Comparison of ENCODE assay signal across 20 cellular contexts in the genomic region with DNA sequence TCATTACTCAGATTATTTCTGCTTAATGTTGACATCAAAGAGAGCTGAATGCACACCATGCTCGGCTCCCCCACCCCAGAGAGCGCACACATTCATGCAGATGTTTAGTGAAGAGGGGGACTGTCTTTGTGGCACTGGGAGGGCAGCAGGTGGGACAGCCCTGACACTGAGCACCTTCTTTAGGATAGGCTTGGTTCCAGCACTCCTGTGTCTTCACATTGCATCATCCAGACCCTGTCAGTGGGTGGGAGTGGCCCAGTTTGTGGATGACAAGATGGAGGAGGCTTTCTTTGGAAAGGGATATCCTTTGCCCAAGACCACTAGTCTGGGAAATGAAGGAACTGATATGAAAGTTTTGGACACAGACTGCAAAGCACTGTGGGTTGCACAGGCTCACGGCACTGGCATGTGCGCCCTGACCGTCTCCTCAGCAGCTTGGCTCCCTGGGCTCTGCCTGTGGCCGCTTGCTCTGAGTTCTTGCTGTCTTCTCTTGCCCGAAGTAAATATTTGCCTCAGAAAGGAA. TPM values are rescaled to one million over a fixed set of nuclear protein-coding genes. Genes with fewer than 3 reads are reported as not detected.
A peak's percentile ranks its signal among the peaks of the same experiment; 100 is the strongest.
DNase-seq lines count a peak whose midpoint lies in the region; ATAC-seq lines count a peak whose summit lies in the region.
"Had no signal": no experiment of that assay in that cellular context is flagged by ENCODE, and none has a peak within 500 bp of the region (broad histone marks: within the 10 kb centered on the region; RNA-seq: fewer than 3 reads in every experiment).

No MANE protein-coding gene starts in this region.

- H3K9me3 Mint-ChIP-seq in stimulated activated naive CD8-positive, alpha-beta T cell treated with anti-CD3 and anti-CD28 coated beads, Interleukin-15, amount 100 ng/mL, for 72 hours, result no peaks in the 10 kb centered on the region
- H3K9me3 Mint-ChIP-seq in activated CD8-positive, alpha-beta T cell treated with anti-CD3 and anti-CD28 coated beads, Interleukin-2, amount 10 ng/mL, durations not matched to agents 7 days and 5 days (ENCODE audit: insufficient read depth), result no peaks in the 10 kb centered on the region
- H3K9me3 Mint-ChIP-seq: naive thymus-derived CD8-positive, alpha-beta T cell had no signal

- H3K27me3 Mint-ChIP-seq in stimulated activated naive CD8-positive, alpha-beta T cell treated with anti-CD3 and anti-CD28 coated beads, Interleukin-15, amount 100 ng/mL, for 72 hours, result no peaks in the 10 kb centered on the region
- H3K27me3 Mint-ChIP-seq in activated CD8-positive, alpha-beta T cell treated with anti-CD3 and anti-CD28 coated beads, Interleukin-2, amount 10 ng/mL, durations not matched to agents 7 days and 5 days (ENCODE audit: low read depth), result no peaks in the 10 kb centered on the region
- H3K27me3 Mint-ChIP-seq: naive thymus-derived CD8-positive, alpha-beta T cell had no signal

- peak; percentile 45 for ATAC-seq in stimulated activated naive CD8-positive, alpha-beta T cell treated with anti-CD3 and anti-CD28 coated beads, Interleukin-15, amount 100 ng/mL, for 72 hours
- no peak for ATAC-seq in stimulated activated naive CD8-positive, alpha-beta T cell treated with anti-CD3 and anti-CD28 coated beads, Interleukin-15, Interleukin-2, amounts not matched to agents 100 U/mL and 50 U/mL, for 24 hours
- ATAC-seq in activated CD8-positive, alpha-beta T cell treated with anti-CD3 and anti-CD28 coated beads, Interleukin-2, amount 10 ng/mL, durations not matched to agents 7 days and 5 days, result no peak
- no peak for ATAC-seq in GM18517 (IDR thresholded peaks at IDR 0.05; ENCODE audit: unreplicated experiment)
- ATAC-seq: naive thymus-derived CD8-positive, alpha-beta T cell had no signal

- CTCF ChIA-PET in activated CD8-positive, alpha-beta T cell treated with anti-CD3 and anti-CD28 coated beads, Interleukin-2, amount 10 ng/mL, durations not matched to agents 7 days and 5 days (lab: Charles Lee), result no interaction called here

- H3K4me3 ChIP-seq in H7 (ENCODE audit: insufficient read depth, low read depth, low read length), result no peak overlapping the region
- H3K4me3 ChIP-seq: adrenal gland, lung, PC-9, vagina had no signal

- peaks cover 7% of the 10 kb centered on the region for H3K4me1 Mint-ChIP-seq in stimulated activated naive CD8-positive, alpha-beta T cell treated with anti-CD3 and anti-CD28 coated beads, Interleukin-15, amount 100 ng/mL, for 72 hours
- peaks cover 15% of the 10 kb centered on the region for H3K4me1 Mint-ChIP-seq in activated CD8-positive, alpha-beta T cell treated with anti-CD3 and anti-CD28 coated beads, Interleukin-2, amount 10 ng/mL, durations not matched to agents 7 days and 5 days (ENCODE audit: low read depth)

- no peaks in the 10 kb centered on the region for H3K27me3 ChIP-seq in H7 (ENCODE audit: control insufficient read depth, insufficient read depth, low read length)
- H3K27me3 ChIP-seq: adrenal gland, vagina had no signal

- no peak overlapping the region for H3K4me3 Mint-ChIP-seq in stimulated activated naive CD8-positive, alpha-beta T cell treated with anti-CD3 and anti-CD28 coated beads, Interleukin-15, amount 100 ng/mL, for 72 hours
- no peak overlapping the region for H3K4me3 Mint-ChIP-seq in activated CD8-positive, alpha-beta T cell treated with anti-CD3 and anti-CD28 coated beads, Interleukin-2, amount 10 ng/mL, durations not matched to agents 7 days and 5 days
- H3K4me3 Mint-ChIP-seq: naive thymus-derived CD8-positive, alpha-beta T cell had no signal

- no peak for DNase-seq in stimulated activated naive CD8-positive, alpha-beta T cell treated with anti-CD3 and anti-CD28 coated beads, Interleukin-15, amount 100 ng/mL, for 72 hours
- DNase-seq in stimulated activated naive CD8-positive, alpha-beta T cell treated with anti-CD3 and anti-CD28 coated beads, Interleukin-15, Interleukin-2, amounts not matched to agents 100 U/mL and 50 U/mL, for 24 hours, result no peak
- DNase-seq in activated CD8-positive, alpha-beta T cell treated with anti-CD3 and anti-CD28 coated beads, Interleukin-2, amount 10 ng/mL, durations not matched to agents 7 days and 5 days, result no peak
- DNase-seq in fibroblast of the conjunctiva (ENCODE audit: low read depth), result peak; percentile 10
- DNase-seq in H7, result no peak
- no peak for DNase-seq in DMS153 treated with DMSO at 0.1 percent for 48 hours (lab: John Stamatoyannopoulos, UW; ENCODE audit: unreplicated experiment)
- DNase-seq: activated CD4-positive, alpha-beta T cell treated with anti-CD3 and anti-CD28 coated beads for 1 hour; activated T-cell treated with anti-CD3 and anti-CD28 coated beads for 4 hours; adrenal gland; islet precursor cell; naive thymus-derived CD8-positive, alpha-beta T cell; NCI-H2081; NCI-H526; PC-9; posterior cingulate gyrus; stimulated activated CD4-positive, alpha-beta T cell treated with anti-CD3 and anti-CD28 coated beads, Interleukin-2, amount 100 ng/mL, for 48 hours; substantia nigra had no signal

- H3K36me3 Mint-ChIP-seq in activated CD8-positive, alpha-beta T cell treated with anti-CD3 and anti-CD28 coated beads, Interleukin-2, amount 10 ng/mL, durations not matched to agents 7 days and 5 days (ENCODE audit: low read depth), result peaks cover 53% of the 10 kb centered on the region

- peaks cover 41% of the 10 kb centered on the region for H3K36me3 ChIP-seq in H7 (replicated peaks; ENCODE audit: control insufficient read depth, insufficient read depth, low read length)

- POLR2A ChIA-PET in activated CD8-positive, alpha-beta T cell treated with anti-CD3 and anti-CD28 coated beads, Interleukin-2, amount 10 ng/mL, durations not matched to agents 7 days and 5 days (lab: Charles Lee), result no interaction called here

- H3K27ac Mint-ChIP-seq in stimulated activated naive CD8-positive, alpha-beta T cell treated with anti-CD3 and anti-CD28 coated beads, Interleukin-15, amount 100 ng/mL, for 72 hours, result peak overlapping the region; percentile 89 to 97
- H3K27ac Mint-ChIP-seq in activated CD8-positive, alpha-beta T cell treated with anti-CD3 and anti-CD28 coated beads, Interleukin-2, amount 10 ng/mL, durations not matched to agents 7 days and 5 days, result peak overlapping the region; percentile 12

RNA-seq across cellular contexts. Expression of a gene that starts 16.5 kb away (rescaled TPM):
- total RNA-seq in activated CD8-positive, alpha-beta T cell treated with anti-CD3 and anti-CD28 coated beads, Interleukin-2, amount 10 ng/mL, durations not matched to agents 7 days and 5 days, result 10 to 100 TPM; 61.3 to 68.3 TPM
- total RNA-seq in H7 (2014; rRNA removed; shearing (Covaris generic)), result 20.1 and 20.4 TPM in 2 replicates
